In the genomic region with DNA sequence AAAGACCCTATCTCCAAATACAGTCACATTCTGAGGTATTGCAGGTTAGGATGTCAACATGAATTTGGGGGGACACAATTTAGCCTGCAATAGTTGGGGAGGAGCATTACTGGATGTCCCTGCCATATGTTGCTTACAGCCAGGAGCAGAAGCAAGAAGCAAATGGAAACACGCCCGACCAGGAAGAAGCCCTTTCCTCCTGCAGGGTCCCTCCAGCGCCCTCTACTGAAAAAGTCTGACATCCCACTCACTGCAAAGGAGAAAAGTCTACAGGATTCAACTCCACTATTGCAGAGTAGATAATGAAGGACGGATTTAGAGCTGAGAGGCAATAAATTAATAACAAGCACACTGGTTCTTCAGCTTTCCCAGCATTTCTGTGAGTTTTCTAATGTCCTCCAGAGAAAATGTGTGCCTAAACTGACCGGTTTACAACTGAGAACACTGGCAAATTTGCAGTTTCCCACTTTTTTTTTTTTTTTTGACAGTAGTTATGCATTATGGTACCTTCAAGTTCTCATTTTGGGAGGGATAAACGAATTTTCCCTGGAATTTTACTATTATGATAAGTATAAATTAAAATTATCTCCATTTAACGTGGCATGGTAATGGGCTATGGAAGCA, we compare ENCODE assay signal across 8 cellular contexts. TPM values are rescaled to one million over a fixed set of nuclear protein-coding genes. Genes with fewer than 3 reads are reported as not detected.
DNase-seq lines count a peak whose midpoint lies in the region; ATAC-seq lines count a peak whose summit lies in the region.

No MANE protein-coding gene starts in this region.

- ATAC-seq in GM21447 (IDR thresholded peaks at IDR 0.05; ENCODE audit: unreplicated experiment): peak; percentile 64
- peak; percentile 58 for ATAC-seq in left ventricle myocardium superior
- ATAC-seq in sciatic nerve: no peak

- DNase-seq in CMK (ENCODE audit: low read depth) (peak; percentile 65), MV-4-11 (lab: John Stamatoyannopoulos, UW) (peak; percentile 86), SK-N-DZ (ENCODE audit: low spot score) (peak; percentile 33), left ventricle myocardium superior (peak; percentile 32), sciatic nerve (ENCODE audit: low spot score) (no peak)
- DNase-seq in activated naive CD4-positive, alpha-beta T cell treated with Interleukin-2 at 50 U/mL for 16 hours: peak; percentile 65
- peak; percentile 77 for DNase-seq in stimulated activated CD4-positive, alpha-beta T cell treated with anti-CD3 and anti-CD28 coated beads, Interleukin-15, amount 100 ng/mL, for 24 hours

- intact Hi-C loops in left ventricle myocardium superior (cut with micrococcal nuclease): no loop called here
- intact Hi-C loops in sciatic nerve (cut with DNase I): no loop called here

RNA-seq across cellular contexts. Expression of a gene that starts 31.7 kb away (rescaled TPM):
- polyA plus RNA-seq in SK-N-DZ (2014; cell fraction: cytosol; rRNA removed): 9.5 and 11.4 TPM in 2 replicates
- polyA plus RNA-seq in SK-N-DZ (2014; cell fraction: nucleus; rRNA removed): 5.5 and 10.5 TPM in 2 replicates
- total RNA-seq in left ventricle myocardium superior: 20.0 TPM
- 9.4 TPM for total RNA-seq in sciatic nerve
